Comparison of ENCODE assay signal across 1 cellular context in the genomic region with DNA sequence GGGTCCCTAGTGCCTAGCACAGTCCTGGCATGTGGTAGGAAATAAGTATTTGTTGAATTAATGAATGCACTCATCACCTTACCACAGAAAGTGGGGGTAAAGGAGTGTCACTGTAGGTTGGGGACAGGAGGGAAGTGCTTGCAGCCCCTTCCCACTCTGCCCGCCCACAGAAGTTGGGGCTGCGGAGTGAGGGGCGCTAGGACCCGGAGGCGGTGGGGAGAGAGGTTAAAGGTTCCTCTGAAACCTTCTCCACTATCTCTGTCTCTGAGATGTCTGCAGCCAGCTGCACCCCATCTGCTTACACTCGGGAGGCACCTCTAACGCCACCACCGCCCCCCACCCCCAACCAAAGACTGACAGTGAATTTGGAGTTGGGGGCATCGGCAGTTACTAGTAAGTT.
TF ChIP-seq lines count a peak whose summit lies in the region.

No MANE protein-coding gene starts in this region.

TF ChIP-seq in WTC11, 78 proteins besides CTCF, POLR2A, EP300 and RAD21 (continued from another document):
- TF ChIP-seq PRDM15 (CRISPR knock-in tag; IDR thresholded peaks at IDR 0.05) (no peak), KAT7 (CRISPR knock-in tag; IDR thresholded peaks at IDR 0.05; ENCODE audit: borderline replicate concordance) (no peak), CREB1 (CRISPR knock-in tag; IDR thresholded peaks at IDR 0.05) (no peak), ZNF396 (CRISPR knock-in tag; IDR thresholded peaks at IDR 0.05; ENCODE audit: borderline replicate concordance) (no peak)
- TF ChIP-seq, protein P1, sequence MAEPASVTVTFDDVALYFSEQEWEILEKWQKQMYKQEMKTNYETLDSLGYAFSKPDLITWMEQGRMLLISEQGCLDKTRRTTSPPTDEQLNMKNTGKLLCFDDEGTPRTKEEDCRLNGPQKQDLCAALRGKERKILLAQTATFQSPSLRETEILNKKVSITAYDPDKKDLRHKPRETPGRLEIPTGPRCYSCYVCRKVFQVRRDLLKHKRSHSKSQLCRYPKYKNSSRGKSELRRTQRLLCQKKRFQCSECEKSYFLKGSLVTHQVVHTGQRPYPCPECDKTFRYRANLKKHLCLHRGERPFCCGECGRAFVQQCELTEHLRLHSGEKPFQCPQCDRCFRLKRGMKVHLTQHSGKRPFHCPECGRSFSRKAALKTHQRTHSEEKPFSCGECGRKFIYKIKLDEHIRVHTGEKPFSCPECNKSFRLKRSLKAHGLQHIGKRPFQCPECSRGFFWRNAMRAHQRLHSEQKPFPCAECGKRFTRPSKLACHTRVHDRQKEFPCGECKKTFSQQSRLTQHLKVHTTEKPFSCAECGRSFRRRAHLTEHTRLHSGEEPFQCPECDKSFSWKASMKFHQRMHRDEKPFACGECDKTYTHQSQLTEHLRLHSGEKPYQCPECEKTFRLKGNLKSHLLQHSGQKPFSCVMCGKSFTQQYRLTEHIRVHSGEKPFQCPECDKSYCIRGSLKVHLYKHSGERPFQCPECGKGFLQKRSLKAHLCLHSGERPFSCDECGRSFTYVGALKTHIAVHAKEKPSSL (CRISPR knock-in tag; conservative IDR thresholded peaks at IDR 0.05): no peak
